ENCODE assay signal across 33 cellular contexts in genomic region chr1:157382351-157382750, GRCh38.
"Had no signal": no experiment of that assay in that cellular context is flagged by ENCODE, and none has a peak within 500 bp of the region (broad histone marks: within the 10 kb centered on the region; RNA-seq: fewer than 3 reads in every experiment).

No MANE protein-coding gene starts in this region.

- DNase-seq: activated CD4-positive, alpha-beta T cell treated with anti-CD3 and anti-CD28 coated beads for 36 hours; activated CD4-positive, alpha-beta T cell treated with anti-CD3 and anti-CD28 coated beads, Interleukin-2, amount 10 ng/mL, durations not matched to agents 7 days and 5 days; activated CD4-positive, alpha-beta T cell treated with anti-CD3 and anti-CD28 coated beads, Interleukin-2, amount 50 U/mL, for 48 hours; activated CD8-positive, alpha-beta T cell treated with anti-CD3 and anti-CD28 coated beads, Interleukin-2, amount 10 ng/mL, durations not matched to agents 7 days and 5 days; activated gamma-delta T cell; activated naive CD4-positive, alpha-beta T cell treated with Interleukin-2 at 50 U/mL for 16 hours; activated naive CD8-positive, alpha-beta T cell treated with anti-CD3 and anti-CD28 coated beads, Interleukin-2, amount 10 ng/mL, durations not matched to agents 7 days and 5 days; activated T-cell treated with anti-CD3 and anti-CD28 coated beads, Interleukin-2, amount 50 U/mL, for 24 hours; adrenal gland; body of pancreas; NCI-H1092 treated with DMSO at 0.1 percent for 48 hours; NCI-H1417; NCI-H146; NCI-H187 treated with DMSO at 0.1 percent for 48 hours; NCI-H2081; NCI-H2171 treated with DMSO at 0.1 percent for 48 hours; NCI-H2227 treated with DMSO at 0.1 percent for 48 hours; NCI-H446; NCI-H510A treated with DMSO at 0.1 percent for 48 hours; NCI-H526 treated with DMSO at 0.1 percent for 48 hours; PC-3; Peyer's patch; RPMI8226; SHP77 treated with DMSO at 0.1 percent for 48 hours; SK-N-SH had no signal

- ATAC-seq: activated CD4-positive, alpha-beta T cell treated with anti-CD3 and anti-CD28 coated beads for 36 hours; activated CD4-positive, CD25-positive, alpha-beta regulatory T cell treated with anti-CD3 and anti-CD28 coated beads, Interleukin-2, amount 50 U/mL, for 24 hours; activated CD8-positive, alpha-beta T cell treated with anti-CD3 and anti-CD28 coated beads, Interleukin-2, amount 10 ng/mL, durations not matched to agents 7 days and 5 days; body of pancreas; PC-3 had no signal

- H3K36me3 ChIP-seq: adrenal gland, breast epithelium, Peyer's patch, SJSA1 had no signal

- H3K4me1 ChIP-seq: adrenal gland, body of pancreas, breast epithelium, Peyer's patch, SJSA1 had no signal

- H3K9me2 ChIP-seq: SK-N-SH had no signal

- H3K36me3 Mint-ChIP-seq: activated naive CD4-positive, alpha-beta T cell treated with anti-CD3 and anti-CD28 coated beads, Interleukin-2, amount 50 U/mL, for 24 hours; activated naive CD8-positive, alpha-beta T cell treated with anti-CD3 and anti-CD28 coated beads, Interleukin-2, amount 10 ng/mL, durations not matched to agents 7 days and 5 days had no signal

- H3K4me2 ChIP-seq: SK-N-SH had no signal

- H3K4me1 Mint-ChIP-seq: activated CD4-positive, alpha-beta T cell treated with anti-CD3 and anti-CD28 coated beads for 36 hours; activated naive CD4-positive, alpha-beta T cell treated with anti-CD3 and anti-CD28 coated beads, Interleukin-2, amount 50 U/mL, for 24 hours had no signal

- H3K4me3 ChIP-seq: adrenal gland, body of pancreas, breast epithelium, coronary artery, Peyer's patch, SJSA1 had no signal

- H3K4me3 Mint-ChIP-seq: activated CD4-positive, alpha-beta T cell treated with anti-CD3 and anti-CD28 coated beads for 36 hours; activated CD4-positive, alpha-beta T cell treated with anti-CD3 and anti-CD28 coated beads, Interleukin-2, amount 10 ng/mL, durations not matched to agents 7 days and 5 days; activated CD8-positive, alpha-beta T cell treated with anti-CD3 and anti-CD28 coated beads, Interleukin-2, amount 10 ng/mL, durations not matched to agents 7 days and 5 days; activated naive CD4-positive, alpha-beta T cell treated with anti-CD3 and anti-CD28 coated beads, Interleukin-2, amount 50 U/mL, for 24 hours; activated naive CD8-positive, alpha-beta T cell treated with anti-CD3 and anti-CD28 coated beads, Interleukin-2, amount 10 ng/mL, durations not matched to agents 7 days and 5 days; activated T-cell treated with anti-CD3 and anti-CD28 coated beads, Interleukin-2, amount 50 U/mL, for 24 hours; T-helper 1 cell treated with Interleukin-12 subunit alpha and Interleukin-12 subunit beta and Interleukin-4 antibody, amounts not matched to agents 30 μg/mL and 1 μg/mL, for 36 hours; T-helper 2 cell treated with Interferon-gamma antibody and Interleukin-4, amounts not matched to agents 5 μg/mL and 100 μg/mL, for 36 hours had no signal

- H3K9me3 Mint-ChIP-seq: activated CD4-positive, alpha-beta T cell treated with anti-CD3 and anti-CD28 coated beads, Interleukin-2, amount 10 ng/mL, durations not matched to agents 7 days and 5 days; activated naive CD4-positive, alpha-beta T cell treated with anti-CD3 and anti-CD28 coated beads, Interleukin-2, amount 50 U/mL, for 24 hours; activated naive CD8-positive, alpha-beta T cell treated with anti-CD3 and anti-CD28 coated beads, Interleukin-2, amount 10 ng/mL, durations not matched to agents 7 days and 5 days; activated T-cell treated with anti-CD3 and anti-CD28 coated beads, Interleukin-2, amount 50 U/mL, for 24 hours; activated T-helper 2 cell treated with anti-CD3 and anti-CD28 coated beads, Interferon-gamma antibody, Interleukin-2, Interleukin-4, amounts not matched to agents 10 μg/mL and 5 μg/mL and 100 μg/mL, durations not matched to agents 14 hours and 24 hours and 36 hours; T-helper 1 cell treated with Interleukin-12 subunit alpha and Interleukin-12 subunit beta and Interleukin-4 antibody, amounts not matched to agents 30 μg/mL and 1 μg/mL, for 36 hours; T-helper 2 cell treated with Interferon-gamma antibody and Interleukin-4, amounts not matched to agents 5 μg/mL and 100 μg/mL, for 36 hours had no signal

- H3K27ac ChIP-seq: adrenal gland, body of pancreas, breast epithelium, coronary artery, Peyer's patch, SJSA1 had no signal

- H3K27ac Mint-ChIP-seq: activated CD4-positive, alpha-beta T cell treated with anti-CD3 and anti-CD28 coated beads for 36 hours; activated CD4-positive, alpha-beta T cell treated with anti-CD3 and anti-CD28 coated beads, Interleukin-2, amount 10 ng/mL, durations not matched to agents 7 days and 5 days; activated CD8-positive, alpha-beta T cell treated with anti-CD3 and anti-CD28 coated beads, Interleukin-2, amount 10 ng/mL, durations not matched to agents 7 days and 5 days; activated naive CD4-positive, alpha-beta T cell treated with anti-CD3 and anti-CD28 coated beads, Interleukin-2, amount 50 U/mL, for 24 hours; activated naive CD8-positive, alpha-beta T cell treated with anti-CD3 and anti-CD28 coated beads, Interleukin-2, amount 10 ng/mL, durations not matched to agents 7 days and 5 days; activated T-cell treated with anti-CD3 and anti-CD28 coated beads, Interleukin-2, amount 50 U/mL, for 24 hours; activated T-helper 2 cell treated with anti-CD3 and anti-CD28 coated beads, Interferon-gamma antibody, Interleukin-2, Interleukin-4, amounts not matched to agents 10 μg/mL and 5 μg/mL and 100 μg/mL, durations not matched to agents 14 hours and 24 hours and 36 hours; T-helper 1 cell treated with Interleukin-12 subunit alpha and Interleukin-12 subunit beta and Interleukin-4 antibody, amounts not matched to agents 30 μg/mL and 1 μg/mL, for 36 hours; T-helper 2 cell treated with Interferon-gamma antibody and Interleukin-4, amounts not matched to agents 5 μg/mL and 100 μg/mL, for 36 hours had no signal

- H3K27me3 ChIP-seq: adrenal gland, body of pancreas, breast epithelium, Peyer's patch had no signal
